1 cellular context compared by ENCODE assay signal in genomic region chr1:9494936-9495758, GRCh38.
TF ChIP-seq lines count a peak whose summit lies in the region.

No MANE protein-coding gene starts in this region.

TF ChIP-seq in HepG2, 621 proteins besides CTCF, POLR2A, EP300 and RAD21 (continued from another document and continues in another):
- no peak for TF ChIP-seq ZBTB49 (CRISPR knock-in tag; IDR thresholded peaks at IDR 0.05; ENCODE audit: borderline replicate concordance)
- 0 out of 2 replicates have a peak, but pooled peaks have one; percentile 43 for TF ChIP-seq ZHX2 (IDR thresholded peaks at IDR 0.05; ENCODE audit: low read depth)
- no peak for TF ChIP-seq ZHX2 (CRISPR knock-in tag; IDR thresholded peaks at IDR 0.05; ENCODE audit: borderline replicate concordance)
- peak; percentile 29; the same call in 1 of the 2 replicates for TF ChIP-seq ZNF121 (CRISPR knock-in tag; IDR thresholded peaks at IDR 0.05)
- no peak for TF ChIP-seq FOXK1 (CRISPR knock-in tag; IDR thresholded peaks at IDR 0.05; ENCODE audit: borderline replicate concordance, low read depth)
- TF ChIP-seq SOX13 (IDR thresholded peaks at IDR 0.05) = no peak
- peak in 1 of 2 experiments; percentile 14; a peak in 1 of 4 replicates for TF ChIP-seq SOX13 (CRISPR knock-in tag; conservative IDR thresholded peaks at IDR 0.05 in 1 of 2, IDR thresholded peaks at IDR 0.05 in 1 of 2)
- TF ChIP-seq RFXAP (CRISPR knock-in tag; IDR thresholded peaks at IDR 0.05; ENCODE audit: borderline replicate concordance) = no peak
- no peak for TF ChIP-seq ELK4 (CRISPR knock-in tag; IDR thresholded peaks at IDR 0.05; ENCODE audit: borderline replicate concordance)
- TF ChIP-seq KDM5B (CRISPR knock-in tag; IDR thresholded peaks at IDR 0.05; ENCODE audit: borderline replicate concordance) = peak; percentile 82; the same call in 1 of the 2 replicates
- no peak for TF ChIP-seq GMEB1 (CRISPR knock-in tag; IDR thresholded peaks at IDR 0.05; ENCODE audit: borderline replicate concordance)
- TF ChIP-seq NFKB2 (CRISPR knock-in tag; IDR thresholded peaks at IDR 0.05; ENCODE audit: borderline replicate concordance) = peak; percentile 59; the same call in 1 of the 2 replicates
- TF ChIP-seq HNF1A (IDR thresholded peaks at IDR 0.05; ENCODE audit: low read depth) = no peak
- TF ChIP-seq HNF1A (CRISPR knock-in tag; IDR thresholded peaks at IDR 0.05; ENCODE audit: borderline replicate concordance) = no peak
- TF ChIP-seq HOXA5 (CRISPR knock-in tag; IDR thresholded peaks at IDR 0.05) = no peak
- peak; percentile 44; the same call in 1 of the 2 replicates for TF ChIP-seq IRF9 (CRISPR knock-in tag; IDR thresholded peaks at IDR 0.05; ENCODE audit: borderline replicate concordance)
- TF ChIP-seq U2AF1 (optimal IDR thresholded peaks at IDR 0.05; ENCODE audit: low read depth, low read length) = no peak
- TF ChIP-seq ZNF850 (CRISPR knock-in tag; conservative IDR thresholded peaks at IDR 0.05) = no peak
- TF ChIP-seq GPBP1L1 (CRISPR knock-in tag; IDR thresholded peaks at IDR 0.05) = no peak
- TF ChIP-seq ZNF891 (CRISPR knock-in tag; IDR thresholded peaks at IDR 0.05) = peak; percentile 86
- TF ChIP-seq ZNF274 (CRISPR knock-in tag; IDR thresholded peaks at IDR 0.05) = 0 out of 2 replicates have a peak, but pooled peaks have one; percentile 23
- no peak for TF ChIP-seq ZNF512 (CRISPR knock-in tag; IDR thresholded peaks at IDR 0.05)
- TF ChIP-seq ZNF350 (CRISPR knock-in tag; IDR thresholded peaks at IDR 0.05; ENCODE audit: borderline replicate concordance, low read depth) = 0 out of 2 replicates have a peak, but pooled peaks have one; percentile 19
- TF ChIP-seq PLRG1 (conservative IDR thresholded peaks at IDR 0.05) = no peak
- no peak for TF ChIP-seq RORA (CRISPR knock-in tag; IDR thresholded peaks at IDR 0.05)
- no peak; the same call in 1 of the 2 replicates for TF ChIP-seq DZIP1 (CRISPR knock-in tag; IDR thresholded peaks at IDR 0.05)
- TF ChIP-seq KLF15 (CRISPR knock-in tag; IDR thresholded peaks at IDR 0.05; ENCODE audit: borderline replicate concordance) = no peak
- TF ChIP-seq ZNF431 (CRISPR knock-in tag; IDR thresholded peaks at IDR 0.05; ENCODE audit: borderline replicate concordance, low read depth) = no peak
- no peak for TF ChIP-seq ARID2 (CRISPR knock-in tag; IDR thresholded peaks at IDR 0.05; ENCODE audit: borderline replicate concordance)
